26 cellular contexts compared by ENCODE assay signal in genomic region chrX:2934715-2935363, GRCh38.
"Had no signal": no experiment of that assay in that cellular context is flagged by ENCODE, and none has a peak within 500 bp of the region (broad histone marks: within the 10 kb centered on the region; RNA-seq: fewer than 3 reads in every experiment).

No MANE protein-coding gene starts in this region.

- H2AFZ ChIP-seq: neural progenitor cell had no signal

- H3K27me3 Mint-ChIP-seq: dendritic cell treated with granulocyte-macrophage colony-stimulating factor and Interleukin-4, amounts not matched to agents 40 ng/mL and 50 ng/mL, for 4 days; stimulated activated memory B cell treated with anti-CD40 and anti-IgM and Interleukin-4, amounts not matched to agents 10 μg/mL and 1 μg/mL and 100 μg/mL, for 72 hours; type B pancreatic cell had no signal

- H3K4me2 ChIP-seq: neural progenitor cell had no signal

- H3K4me3 ChIP-seq: colonic mucosa, esophagus muscularis mucosa, lung, mucosa of descending colon, neural progenitor cell, prostate gland, right atrium auricular region, skin epidermis, spleen, testis, tibial artery had no signal

- H3K4me3 Mint-ChIP-seq: dendritic cell treated with granulocyte-macrophage colony-stimulating factor and Interleukin-4, amounts not matched to agents 40 ng/mL and 50 ng/mL, for 4 days; memory B cell; mesothelial cell of epicardium; nephron; neural progenitor cell; stimulated activated memory B cell treated with anti-CD40 and anti-IgM and Interleukin-4, amounts not matched to agents 10 μg/mL and 1 μg/mL and 100 μg/mL, for 72 hours; type B pancreatic cell had no signal

- H3K4me1 Mint-ChIP-seq: nephron had no signal

- H3K27me3 ChIP-seq: colonic mucosa, esophagus muscularis mucosa, neural progenitor cell, right atrium auricular region, spleen, testis, tibial artery had no signal

- H3K9ac ChIP-seq: neural progenitor cell had no signal

- H3K36me3 ChIP-seq: colonic mucosa, esophagus muscularis mucosa, neural progenitor cell, prostate gland, right atrium auricular region, spleen, tibial artery had no signal

- H3K27ac ChIP-seq: colonic mucosa, esophagus muscularis mucosa, neural progenitor cell, prostate gland, right atrium auricular region, skin epidermis, testis, tibial artery had no signal

- H3K9me3 ChIP-seq: colonic mucosa, mucosa of descending colon, prostate gland, testis had no signal

- DNase-seq: colonic mucosa; effector CD8-positive, alpha-beta T cell; hypothalamus; mucosa of descending colon; naive B cell; nucleus accumbens; spleen; stimulated activated CD4-positive, alpha-beta T cell treated with anti-CD3 and anti-CD28 coated beads, Interleukin-4, amount 100 ng/mL, for 4 hours; stimulated activated naive CD8-positive, alpha-beta T cell treated with anti-CD3 and anti-CD28 coated beads, Interleukin-15, Interleukin-2, amounts not matched to agents 100 U/mL and 50 U/mL, for 24 hours; substantia nigra; testis; tibial artery had no signal

- H3K27ac Mint-ChIP-seq: dendritic cell treated with granulocyte-macrophage colony-stimulating factor and Interleukin-4, amounts not matched to agents 40 ng/mL and 50 ng/mL, for 4 days; memory B cell; mesothelial cell of epicardium; naive B cell; neural progenitor cell; stimulated activated memory B cell treated with anti-CD40 and anti-IgM and Interleukin-4, amounts not matched to agents 10 μg/mL and 1 μg/mL and 100 μg/mL, for 72 hours; type B pancreatic cell had no signal

- H3K4me1 ChIP-seq: colonic mucosa, esophagus muscularis mucosa, prostate gland, right atrium auricular region, testis, tibial artery had no signal

- H3K36me3 Mint-ChIP-seq: memory B cell; naive B cell; stimulated activated memory B cell treated with anti-CD40 and anti-IgM and Interleukin-4, amounts not matched to agents 10 μg/mL and 1 μg/mL and 100 μg/mL, for 72 hours had no signal

- H3K9me3 Mint-ChIP-seq: dendritic cell treated with granulocyte-macrophage colony-stimulating factor and Interleukin-4, amounts not matched to agents 40 ng/mL and 50 ng/mL, for 4 days had no signal

- FAIRE-seq: frontal cortex, keratinocyte had no signal

- ATAC-seq: mucosa of descending colon; stimulated activated memory B cell treated with anti-CD40 and anti-IgM and Interleukin-4, amounts not matched to agents 10 μg/mL and 1 μg/mL and 100 μg/mL, for 72 hours; stimulated activated naive CD8-positive, alpha-beta T cell treated with anti-CD3 and anti-CD28 coated beads, Interleukin-15, Interleukin-2, amounts not matched to agents 100 U/mL and 50 U/mL, for 24 hours had no signal
